Comparison of ENCODE assay signal across 18 cellular contexts in genomic region chr1:103273106-103273505, GRCh38.
"Had no signal": no experiment of that assay in that cellular context is flagged by ENCODE, and none has a peak within 500 bp of the region (broad histone marks: within the 10 kb centered on the region; RNA-seq: fewer than 3 reads in every experiment).

No MANE protein-coding gene starts in this region.

- H3K9me2 ChIP-seq: SK-N-SH had no signal

- H3K4me2 ChIP-seq: SK-N-SH had no signal

- H3K9ac ChIP-seq: SK-N-SH had no signal

- H3K9me3 ChIP-seq: SK-N-SH had no signal

- DNase-seq: KBM-7, MV-4-11, NCI-H1048, NCI-H1105, NCI-H1417, NCI-H1436 treated with DMSO at 0.1 percent for 48 hours, NCI-H1694, NCI-H187 treated with DMSO at 0.1 percent for 48 hours, NCI-H2029 treated with DMSO at 0.1 percent for 48 hours, NCI-H2171 treated with DMSO at 0.1 percent for 48 hours, NCI-H2227 treated with DMSO at 0.1 percent for 48 hours, NCI-H524, NCI-H69, NCI-H774, SHP77, SK-N-SH had no signal

- H3K27ac ChIP-seq: HL-60, RWPE1 had no signal
